ENCODE assay signal across 8 cellular contexts in genomic region chr3:146577662-146578061, GRCh38. TPM values are rescaled to one million over a fixed set of nuclear protein-coding genes. Genes with fewer than 3 reads are reported as not detected.
A peak's percentile ranks its signal among the peaks of the same experiment; 100 is the strongest.
DNase-seq lines count a peak whose midpoint lies in the region; ATAC-seq and TF ChIP-seq lines count a peak whose summit lies in the region.

No MANE protein-coding gene starts in this region.

- H3K27ac ChIP-seq in gastrocnemius medialis = no peak overlapping the region

- peaks cover 0 to under 1% (median 0%) of the 10 kb centered on the region in 3 donors for H3K9me3 ChIP-seq in gastrocnemius medialis

- peaks cover 4% of the 10 kb centered on the region for H3K9me3 Mint-ChIP-seq in activated naive CD4-positive, alpha-beta T cell treated with anti-CD3 and anti-CD28 coated beads, Interleukin-2, amount 10 ng/mL, durations not matched to agents 7 days and 5 days

- no peak overlapping the region for H3K27ac Mint-ChIP-seq in activated naive CD4-positive, alpha-beta T cell treated with anti-CD3 and anti-CD28 coated beads, Interleukin-2, amount 10 ng/mL, durations not matched to agents 7 days and 5 days

- H3K4me3 ChIP-seq in gastrocnemius medialis = no peak overlapping the region

- CTCF ChIA-PET in activated naive CD4-positive, alpha-beta T cell treated with anti-CD3 and anti-CD28 coated beads, Interleukin-2, amount 10 ng/mL, durations not matched to agents 7 days and 5 days (lab: Charles Lee) = interaction anchor here (1.0 to 2.5 kb wide), 11 partner anchors 17 to 512 kb away, joined by 3 to 27 read pairs (median 4); partner anchors contain the start of gene PLSCR1

- intact Hi-C loops in gastrocnemius medialis (cut with DNase I; ENCODE audit: low total_unique reads) = loop anchor here (5.0 to 10.0 kb wide), 3 partner anchors 245 to 513 kb away; no protein-coding TSS in a partner anchor

- peaks cover 3% of the 10 kb centered on the region for H3K27me3 Mint-ChIP-seq in activated naive CD4-positive, alpha-beta T cell treated with anti-CD3 and anti-CD28 coated beads, Interleukin-2, amount 10 ng/mL, durations not matched to agents 7 days and 5 days

- H3K36me3 ChIP-seq in gastrocnemius medialis = no peaks in the 10 kb centered on the region

- no peak overlapping the region for H3K4me3 Mint-ChIP-seq in activated naive CD4-positive, alpha-beta T cell treated with anti-CD3 and anti-CD28 coated beads, Interleukin-2, amount 10 ng/mL, durations not matched to agents 7 days and 5 days

- TF ChIP-seq CTCF in gastrocnemius medialis (IDR thresholded peaks at IDR 0.05 in 4 of 5, conservative IDR thresholded peaks at IDR 0.05 in 1 of 5) = peak in 2 of 5 experiments; percentile 12 to 24

- H3K4me1 Mint-ChIP-seq in activated naive CD4-positive, alpha-beta T cell treated with anti-CD3 and anti-CD28 coated beads, Interleukin-2, amount 10 ng/mL, durations not matched to agents 7 days and 5 days = no peaks in the 10 kb centered on the region

- H3K4me1 ChIP-seq in gastrocnemius medialis = no peaks in the 10 kb centered on the region

- in situ Hi-C loops in gastrocnemius medialis (cut with MboI; ENCODE audit: low sequenced_read_pairs in 4 of 4) = loop anchor here (10.0 to 25.0 kb wide), 5 partner anchors 240 to 515 kb away; no protein-coding TSS in a partner anchor

- DNase-seq in activated gamma-delta T cell treated with Interleukin-2 at 50 U/mL for 16 hours = peak; percentile 11
- no peak for DNase-seq in activated gamma-delta T cell (lab: John Stamatoyannopoulos, UW)
- peak; percentile 65 for DNase-seq in NCI-H1105 treated with DMSO at 0.1 percent for 48 hours (lab: John Stamatoyannopoulos, UW)
- peak; percentile 53 for DNase-seq in activated naive CD4-positive, alpha-beta T cell treated with anti-CD3 and anti-CD28 coated beads, Interleukin-2, amount 10 ng/mL, durations not matched to agents 7 days and 5 days
- peak; percentile 60 for DNase-seq in inferior parietal cortex (ENCODE audit: extremely low spot score)
- DNase-seq in stromal cell of bone marrow (ENCODE audit: low read depth) = peak; percentile 36
- DNase-seq in gastrocnemius medialis = no peak

- H3K27me3 ChIP-seq in gastrocnemius medialis = no peaks in the 10 kb centered on the region

- no peaks in the 10 kb centered on the region for H3K36me3 Mint-ChIP-seq in activated naive CD4-positive, alpha-beta T cell treated with anti-CD3 and anti-CD28 coated beads, Interleukin-2, amount 10 ng/mL, durations not matched to agents 7 days and 5 days

- ATAC-seq in GM21723 (IDR thresholded peaks at IDR 0.05; ENCODE audit: unreplicated experiment) = peak; percentile 69
- no peak for ATAC-seq in gastrocnemius medialis

- TF ChIP-seq POLR2A in gastrocnemius medialis (IDR thresholded peaks at IDR 0.05) = no peak

RNA-seq across cellular contexts. Expression of gene PLSCR5, which starts 27.5 kb away (rescaled TPM):
- not detected for total RNA-seq in gastrocnemius medialis

RNA-seq across cellular contexts. Expression of gene PLSCR1, which starts 33.3 kb away (rescaled TPM):
- 10 to 100 TPM; 12.0 to 28.5 (median 18.2) TPM for total RNA-seq in gastrocnemius medialis

Comparison
In these comparisons a context has a peak if more than half of its experiments do, and no peak if none do; other contexts are left out.
1. DNase-seq: peak in activated gamma-delta T cell treated with Interleukin-2 at 50 U/mL for 16 hours (single experiment), NCI-H1105 treated with DMSO at 0.1 percent for 48 hours (single experiment), activated naive CD4-positive, alpha-beta T cell treated with anti-CD3 and anti-CD28 coated beads, Interleukin-2, amount 10 ng/mL, durations not matched to agents 7 days and 5 days (single experiment), inferior parietal cortex (single experiment) and stromal cell of bone marrow (single experiment); none in activated gamma-delta T cell (single experiment) and gastrocnemius medialis (0 of 2).